In genomic region chr14:70622111-70622712, GRCh38 we compare ENCODE assay signal across 8 cellular contexts. TPM values are rescaled to one million over a fixed set of nuclear protein-coding genes. Genes with fewer than 3 reads are reported as not detected.
DNase-seq lines count a peak whose midpoint lies in the region; ATAC-seq, FAIRE-seq and TF ChIP-seq lines count a peak whose summit lies in the region.

No MANE protein-coding gene starts in this region.

- peak; percentile 90 for FAIRE-seq in GM18507 (lab: Jason Lieb, UNC)
- FAIRE-seq in pancreas (lab: Jason Lieb, UNC): no peak

- intact Hi-C loops in pancreas (cut with DNase I): loop anchor here in 1 of 3 donors (10.0 kb wide), 2 partner anchors 93 to 193 kb away; no protein-coding TSS in a partner anchor

- DNase-seq in AG08396 (ENCODE audit: low spot score) (peak; percentile 43), GM18507 (ENCODE audit: extremely low spot score, insufficient read length, low read depth) (no peak), NCI-H2171 treated with DMSO at 0.1 percent for 48 hours (lab: John Stamatoyannopoulos, UW) (peak; percentile 80), epithelial cell of proximal tubule (ENCODE audit: low read depth) (no peak), pancreas (peak in 3 of 6 donors; percentile 18 to 62 (median 22))
- DNase-seq in activated CD4-positive, alpha-beta T cell treated with anti-CD3 and anti-CD28 coated beads for 48 hours: peak; percentile 61

- H3K27ac ChIP-seq in pancreas: no peak overlapping the region
- H3K27ac ChIP-seq in gastroesophageal sphincter: no peak overlapping the region

- WGBS in pancreas, 2 donors: 23 to 39% methylated on average over 3 of the region's 3 CpGs
- WGBS in gastroesophageal sphincter (ENCODE audit: low coverage in 1 of 2), 2 donors: 32 to 74% methylated on average over 2 to 3 of the region's 3 CpGs

- TF ChIP-seq CTCF in epithelial cell of proximal tubule (conservative IDR thresholded peaks at IDR 0.05; ENCODE audit: low read depth, low read length) (peak; percentile 98), pancreas (IDR thresholded peaks at IDR 0.05) (peak in 3 of 4 donors; percentile 48 to 58 (median 49)), gastroesophageal sphincter (IDR thresholded peaks at IDR 0.05) (peak in 1 of 4 experiments; percentile 55)

- H3K27me3 ChIP-seq in pancreas (no peaks in the 10 kb centered on the region), gastroesophageal sphincter (no peaks in the 10 kb centered on the region)

- TF ChIP-seq EP300 in gastroesophageal sphincter (IDR thresholded peaks at IDR 0.05): no peak

- H3K4me3 ChIP-seq in epithelial cell of proximal tubule (ENCODE audit: low read depth, low read length): no peak overlapping the region
- H3K4me3 ChIP-seq in pancreas: no peak overlapping the region
- H3K4me3 ChIP-seq in gastroesophageal sphincter: no peak overlapping the region

- H3K9me3 ChIP-seq in pancreas (no peaks in the 10 kb centered on the region), gastroesophageal sphincter (peaks cover 0 to 24% (median 0%) of the 10 kb centered on the region in 3 donors)

- ATAC-seq in pancreas (peak in 3 of 4 donors; percentile 90 to 96 (median 90)), gastroesophageal sphincter (no peak), GM18907 (IDR thresholded peaks at IDR 0.05; ENCODE audit: unreplicated experiment) (no peak)

- TF ChIP-seq POLR2A in gastroesophageal sphincter (IDR thresholded peaks at IDR 0.05): no peak

- H3K36me3 ChIP-seq in pancreas: no peaks in the 10 kb centered on the region
- H3K36me3 ChIP-seq in gastroesophageal sphincter: no peaks in the 10 kb centered on the region

- H3K4me1 ChIP-seq in pancreas (no peaks in the 10 kb centered on the region), gastroesophageal sphincter (no peaks in the 10 kb centered on the region)

RNA-seq across cellular contexts. Expression of gene TTC9, which starts 19.5 kb away (rescaled TPM):
- total RNA-seq in epithelial cell of proximal tubule (12.8 and 24.8 TPM in 2 replicates), pancreas (1 to 10 TPM in 3 of 6 donors, under 1 TPM in 3; 0.59 to 4.0 (median 1.00) TPM), gastroesophageal sphincter (1 to 10 TPM in 2 of 4 donors, under 1 TPM in 2; 0.40 to 7.3 (median 1.6) TPM)
- under 1 TPM; 0.84 to 0.96 TPM for polyA plus RNA-seq in pancreas

RNA-seq across cellular contexts. Expression of gene MED6, which starts 21.8 kb away (rescaled TPM):
- total RNA-seq in epithelial cell of proximal tubule: 29.0 and 29.2 TPM in 2 replicates
- 10 to 100 TPM; 10.4 to 15.8 (median 12.6) TPM for total RNA-seq in pancreas
- 10 to 100 TPM in 1 of 2 donors, 1 to 10 TPM in 1; 6.4 to 13.8 TPM for polyA plus RNA-seq in pancreas
- total RNA-seq in gastroesophageal sphincter: 10 to 100 TPM; 18.2 to 47.9 (median 32.2) TPM

Comparison
In these comparisons a context has a peak if more than half of its experiments do, and no peak if none do; other contexts are left out.
1. DNase-seq: peak in AG08396 (single experiment), NCI-H2171 treated with DMSO at 0.1 percent for 48 hours (single experiment) and activated CD4-positive, alpha-beta T cell treated with anti-CD3 and anti-CD28 coated beads for 48 hours (single experiment); none in GM18507 (single experiment) and epithelial cell of proximal tubule (single experiment).
2. ATAC-seq: peak in pancreas (3 of 4); none in gastroesophageal sphincter (single experiment) and GM18907 (single experiment).